1 cellular context compared by ENCODE assay signal in the genomic region with DNA sequence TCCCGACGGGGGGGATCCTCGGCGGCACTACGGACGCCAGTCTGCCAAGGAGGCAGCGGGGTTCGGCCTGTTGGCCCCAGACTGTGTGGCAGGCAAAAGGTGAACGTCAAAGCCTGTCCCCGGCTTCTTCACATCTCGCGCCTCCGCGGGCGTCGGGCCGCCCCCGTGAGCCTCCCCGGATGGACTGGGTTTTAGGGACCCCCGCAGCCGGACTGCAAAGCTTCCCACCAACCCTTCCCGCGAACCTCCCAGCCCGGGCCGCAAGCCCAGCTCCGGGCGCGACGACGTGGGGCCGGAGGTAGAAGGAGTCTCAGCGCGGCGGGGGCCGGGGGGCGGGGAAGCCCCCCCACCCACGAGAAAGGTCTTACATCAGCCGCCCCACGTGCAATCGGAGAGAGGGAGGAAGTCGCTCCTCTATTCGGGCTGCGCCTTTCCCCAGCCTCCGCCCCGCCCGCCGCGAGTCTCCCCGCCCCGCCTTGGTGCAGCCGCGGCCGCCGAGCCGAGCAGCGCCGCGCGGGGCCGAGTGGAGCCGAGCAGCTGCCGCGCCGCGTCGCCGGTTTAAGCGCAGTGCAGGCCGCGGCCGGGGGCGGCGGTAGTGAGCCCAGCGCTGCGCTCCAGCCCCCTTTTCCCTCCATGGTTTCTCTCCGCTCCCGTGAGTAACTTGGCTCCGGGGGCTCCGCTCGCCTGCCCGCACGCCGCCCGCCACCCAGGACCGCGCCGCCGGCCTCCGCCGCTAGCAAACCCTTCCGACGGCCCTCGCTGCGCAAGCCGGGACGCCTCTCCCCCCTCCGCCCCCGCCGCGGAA.
TF ChIP-seq lines count a peak whose summit lies in the region.

A gene (plus strand): TSS at position 623 of the 805 bp plus-strand sequence. CDS start 215 bp downstream, outside the sequence.

TF ChIP-seq in K562, 482 proteins besides CTCF, POLR2A, EP300 and RAD21 (continued from another document and continues in another):
- TF ChIP-seq, protein P1, sequence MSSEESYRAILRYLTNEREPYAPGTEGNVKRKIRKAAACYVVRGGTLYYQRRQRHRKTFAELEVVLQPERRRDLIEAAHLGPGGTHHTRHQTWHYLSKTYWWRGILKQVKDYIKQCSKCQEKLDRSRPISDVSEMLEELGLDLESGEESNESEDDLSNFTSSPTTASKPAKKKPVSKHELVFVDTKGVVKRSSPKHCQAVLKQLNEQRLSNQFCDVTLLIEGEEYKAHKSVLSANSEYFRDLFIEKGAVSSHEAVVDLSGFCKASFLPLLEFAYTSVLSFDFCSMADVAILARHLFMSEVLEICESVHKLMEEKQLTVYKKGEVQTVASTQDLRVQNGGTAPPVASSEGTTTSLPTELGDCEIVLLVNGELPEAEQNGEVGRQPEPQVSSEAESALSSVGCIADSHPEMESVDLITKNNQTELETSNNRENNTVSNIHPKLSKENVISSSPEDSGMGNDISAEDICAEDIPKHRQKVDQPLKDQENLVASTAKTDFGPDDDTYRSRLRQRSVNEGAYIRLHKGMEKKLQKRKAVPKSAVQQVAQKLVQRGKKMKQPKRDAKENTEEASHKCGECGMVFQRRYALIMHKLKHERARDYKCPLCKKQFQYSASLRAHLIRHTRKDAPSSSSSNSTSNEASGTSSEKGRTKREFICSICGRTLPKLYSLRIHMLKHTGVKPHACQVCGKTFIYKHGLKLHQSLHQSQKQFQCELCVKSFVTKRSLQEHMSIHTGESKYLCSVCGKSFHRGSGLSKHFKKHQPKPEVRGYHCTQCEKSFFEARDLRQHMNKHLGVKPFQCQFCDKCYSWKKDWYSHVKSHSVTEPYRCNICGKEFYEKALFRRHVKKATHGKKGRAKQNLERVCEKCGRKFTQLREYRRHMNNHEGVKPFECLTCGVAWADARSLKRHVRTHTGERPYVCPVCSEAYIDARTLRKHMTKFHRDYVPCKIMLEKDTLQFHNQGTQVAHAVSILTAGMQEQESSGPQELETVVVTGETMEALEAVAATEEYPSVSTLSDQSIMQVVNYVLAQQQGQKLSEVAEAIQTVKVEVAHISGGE (CRISPR knock-in tag; IDR thresholded peaks at IDR 0.05) = peak in 1 of 3 experiments; percentile 62; a peak in 2 of 6 replicates
- no peak for TF ChIP-seq PTBP1 (IDR thresholded peaks at IDR 0.05; ENCODE audit: low read depth, low read length)
- TF ChIP-seq FOXM1 (IDR thresholded peaks at IDR 0.05; ENCODE audit: low read depth) = peak; percentile 73
- peak; percentile 92 for TF ChIP-seq FOXM1 (CRISPR knock-in tag; IDR thresholded peaks at IDR 0.05; ENCODE audit: low read depth)
- TF ChIP-seq JUND (IDR thresholded peaks at IDR 0.05; ENCODE audit: borderline replicate concordance, low read depth, low read length) = peak; percentile 75
- peak; percentile 26; the same call in 1 of the 3 replicates for TF ChIP-seq JUND (tag; IDR thresholded peaks at IDR 0.05; ENCODE audit: borderline replicate concordance, low read depth, low read length)
- TF ChIP-seq ZC3H11A (IDR thresholded peaks at IDR 0.05; ENCODE audit: low read depth, low read length) = no peak
- TF ChIP-seq, protein P2, sequence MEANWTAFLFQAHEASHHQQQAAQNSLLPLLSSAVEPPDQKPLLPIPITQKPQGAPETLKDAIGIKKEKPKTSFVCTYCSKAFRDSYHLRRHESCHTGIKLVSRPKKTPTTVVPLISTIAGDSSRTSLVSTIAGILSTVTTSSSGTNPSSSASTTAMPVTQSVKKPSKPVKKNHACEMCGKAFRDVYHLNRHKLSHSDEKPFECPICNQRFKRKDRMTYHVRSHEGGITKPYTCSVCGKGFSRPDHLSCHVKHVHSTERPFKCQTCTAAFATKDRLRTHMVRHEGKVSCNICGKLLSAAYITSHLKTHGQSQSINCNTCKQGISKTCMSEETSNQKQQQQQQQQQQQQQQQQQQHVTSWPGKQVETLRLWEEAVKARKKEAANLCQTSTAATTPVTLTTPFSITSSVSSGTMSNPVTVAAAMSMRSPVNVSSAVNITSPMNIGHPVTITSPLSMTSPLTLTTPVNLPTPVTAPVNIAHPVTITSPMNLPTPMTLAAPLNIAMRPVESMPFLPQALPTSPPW (CRISPR knock-in tag; IDR thresholded peaks at IDR 0.05) = no peak
- no peak for TF ChIP-seq ZBTB8A (IDR thresholded peaks at IDR 0.05; ENCODE audit: partially characterized antibody)
- no peak for TF ChIP-seq ZNF253 (CRISPR knock-in tag; conservative IDR thresholded peaks at IDR 0.05)
- TF ChIP-seq MTA1 (IDR thresholded peaks at IDR 0.05; ENCODE audit: borderline replicate concordance) = peak; percentile 58; the same call in 1 of the 2 replicates
- TF ChIP-seq, protein P3, sequence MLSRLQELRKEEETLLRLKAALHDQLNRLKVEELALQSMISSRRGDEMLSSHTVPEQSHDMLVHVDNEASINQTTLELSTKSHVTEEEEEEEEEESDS (CRISPR knock-in tag; IDR thresholded peaks at IDR 0.05) = no peak
- TF ChIP-seq EHMT2 (IDR thresholded peaks at IDR 0.05) = no peak
- TF ChIP-seq HDAC1 (IDR thresholded peaks at IDR 0.05) = peak in 1 of 2 experiments; percentile 78; a peak in 2 of 4 replicates
- TF ChIP-seq MCM2 (IDR thresholded peaks at IDR 0.05; ENCODE audit: low read depth) = no peak
- TF ChIP-seq ARHGAP35 (IDR thresholded peaks at IDR 0.05; ENCODE audit: partially characterized antibody) = no peak
- TF ChIP-seq PCBP2 (IDR thresholded peaks at IDR 0.05; ENCODE audit: low read depth, low read length, poor library complexity, severe bottlenecking) = no peak
- peak; percentile 81 for TF ChIP-seq TAF9B (IDR thresholded peaks at IDR 0.05; ENCODE audit: partially characterized antibody)
- no peak for TF ChIP-seq ZNF3 (CRISPR knock-in tag; IDR thresholded peaks at IDR 0.05)
- peak; percentile 32 for TF ChIP-seq SMAD1 (IDR thresholded peaks at IDR 0.05; ENCODE audit: low read depth, low read length, partially characterized antibody)
- no peak for TF ChIP-seq SRSF9 (IDR thresholded peaks at IDR 0.05; ENCODE audit: borderline replicate concordance, low read depth, low read length)
- no peak for TF ChIP-seq NCOA2 (IDR thresholded peaks at IDR 0.05; ENCODE audit: partially characterized antibody in 2 of 2)
- 0 out of 2 replicates have a peak, but pooled peaks have one; percentile 27 for TF ChIP-seq ZNF134 (CRISPR knock-in tag; conservative IDR thresholded peaks at IDR 0.05)
- no peak; the same call in none of the 2 replicates for TF ChIP-seq ZNF263 (CRISPR knock-in tag; IDR thresholded peaks at IDR 0.05; ENCODE audit: borderline replicate concordance)
- TF ChIP-seq HEY1 (CRISPR knock-in tag; IDR thresholded peaks at IDR 0.05; ENCODE audit: borderline replicate concordance) = no peak
- TF ChIP-seq HNRNPLL (IDR thresholded peaks at IDR 0.05; ENCODE audit: low read depth, low read length, poor library complexity, severe bottlenecking) = peak; percentile 2
- TF ChIP-seq ZNF717 (CRISPR knock-in tag; IDR thresholded peaks at IDR 0.05) = peak; percentile 75; the same call in 1 of the 2 replicates
- peak; percentile 64 for TF ChIP-seq FOSL1 (tag; conservative IDR thresholded peaks at IDR 0.05)
- no peak for TF ChIP-seq ZNF699 (CRISPR knock-in tag; IDR thresholded peaks at IDR 0.05; ENCODE audit: insufficient replicate concordance)
- TF ChIP-seq ZNF77 (CRISPR knock-in tag; IDR thresholded peaks at IDR 0.05) = no peak
- TF ChIP-seq HDAC6 (IDR thresholded peaks at IDR 0.05; ENCODE audit: low read depth, low read length) = no peak
- no peak for TF ChIP-seq FIP1L1 (IDR thresholded peaks at IDR 0.05; ENCODE audit: low read depth, low read length, poor library complexity, severe bottlenecking)
- TF ChIP-seq TBL1XR1 (IDR thresholded peaks at IDR 0.05; ENCODE audit: low read length in 2 of 2) = peak; percentile 15 to 59; a peak in 1 of 4 replicates
- no peak for TF ChIP-seq GTF2A2 (tag; IDR thresholded peaks at IDR 0.05)
- peak; percentile 87; the same call in 1 of the 2 replicates for TF ChIP-seq SMAD4 (CRISPR knock-in tag; conservative IDR thresholded peaks at IDR 0.05)
- TF ChIP-seq SMARCE1 (IDR thresholded peaks at IDR 0.05) = no peak
- TF ChIP-seq NELFE (IDR thresholded peaks at IDR 0.05; ENCODE audit: insufficient read depth, insufficient read length) = no peak
- no peak for TF ChIP-seq ZNF140 (CRISPR knock-in tag; IDR thresholded peaks at IDR 0.05)
- TF ChIP-seq DACH1 (IDR thresholded peaks at IDR 0.05; ENCODE audit: partially characterized antibody) = no peak
- TF ChIP-seq, protein P4, sequence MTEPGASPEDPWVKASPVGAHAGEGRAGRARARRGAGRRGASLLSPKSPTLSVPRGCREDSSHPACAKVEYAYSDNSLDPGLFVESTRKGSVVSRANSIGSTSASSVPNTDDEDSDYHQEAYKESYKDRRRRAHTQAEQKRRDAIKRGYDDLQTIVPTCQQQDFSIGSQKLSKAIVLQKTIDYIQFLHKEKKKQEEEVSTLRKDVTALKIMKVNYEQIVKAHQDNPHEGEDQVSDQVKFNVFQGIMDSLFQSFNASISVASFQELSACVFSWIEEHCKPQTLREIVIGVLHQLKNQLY (CRISPR knock-in tag; conservative IDR thresholded peaks at IDR 0.05) = no peak
- TF ChIP-seq, protein P5, sequence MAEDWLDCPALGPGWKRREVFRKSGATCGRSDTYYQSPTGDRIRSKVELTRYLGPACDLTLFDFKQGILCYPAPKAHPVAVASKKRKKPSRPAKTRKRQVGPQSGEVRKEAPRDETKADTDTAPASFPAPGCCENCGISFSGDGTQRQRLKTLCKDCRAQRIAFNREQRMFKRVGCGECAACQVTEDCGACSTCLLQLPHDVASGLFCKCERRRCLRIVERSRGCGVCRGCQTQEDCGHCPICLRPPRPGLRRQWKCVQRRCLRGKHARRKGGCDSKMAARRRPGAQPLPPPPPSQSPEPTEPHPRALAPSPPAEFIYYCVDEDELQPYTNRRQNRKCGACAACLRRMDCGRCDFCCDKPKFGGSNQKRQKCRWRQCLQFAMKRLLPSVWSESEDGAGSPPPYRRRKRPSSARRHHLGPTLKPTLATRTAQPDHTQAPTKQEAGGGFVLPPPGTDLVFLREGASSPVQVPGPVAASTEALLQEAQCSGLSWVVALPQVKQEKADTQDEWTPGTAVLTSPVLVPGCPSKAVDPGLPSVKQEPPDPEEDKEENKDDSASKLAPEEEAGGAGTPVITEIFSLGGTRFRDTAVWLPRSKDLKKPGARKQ (CRISPR knock-in tag; IDR thresholded peaks at IDR 0.05) = no peak
- TF ChIP-seq RFX1 (IDR thresholded peaks at IDR 0.05) = no peak
- no peak for TF ChIP-seq RFX5 (IDR thresholded peaks at IDR 0.05; ENCODE audit: low read depth, low read length)
- TF ChIP-seq FOS (IDR thresholded peaks at IDR 0.05; ENCODE audit: extremely low read depth, insufficient read length) = no peak
- TF ChIP-seq PYGO2 (tag; IDR thresholded peaks at IDR 0.05) = no peak
- peak; percentile 24 for TF ChIP-seq HDAC3 (IDR thresholded peaks at IDR 0.05; ENCODE audit: borderline replicate concordance, partially characterized antibody)
- TF ChIP-seq, protein P6, sequence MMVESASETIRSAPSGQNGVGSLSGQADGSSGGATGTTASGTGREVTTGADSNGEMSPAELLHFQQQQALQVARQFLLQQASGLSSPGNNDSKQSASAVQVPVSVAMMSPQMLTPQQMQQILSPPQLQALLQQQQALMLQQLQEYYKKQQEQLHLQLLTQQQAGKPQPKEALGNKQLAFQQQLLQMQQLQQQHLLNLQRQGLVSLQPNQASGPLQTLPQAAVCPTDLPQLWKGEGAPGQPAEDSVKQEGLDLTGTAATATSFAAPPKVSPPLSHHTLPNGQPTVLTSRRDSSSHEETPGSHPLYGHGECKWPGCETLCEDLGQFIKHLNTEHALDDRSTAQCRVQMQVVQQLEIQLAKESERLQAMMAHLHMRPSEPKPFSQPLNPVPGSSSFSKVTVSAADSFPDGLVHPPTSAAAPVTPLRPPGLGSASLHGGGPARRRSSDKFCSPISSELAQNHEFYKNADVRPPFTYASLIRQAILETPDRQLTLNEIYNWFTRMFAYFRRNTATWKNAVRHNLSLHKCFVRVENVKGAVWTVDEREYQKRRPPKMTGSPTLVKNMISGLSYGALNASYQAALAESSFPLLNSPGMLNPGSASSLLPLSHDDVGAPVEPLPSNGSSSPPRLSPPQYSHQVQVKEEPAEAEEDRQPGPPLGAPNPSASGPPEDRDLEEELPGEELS (CRISPR knock-in tag; IDR thresholded peaks at IDR 0.05; ENCODE audit: borderline replicate concordance) = no peak
- no peak for TF ChIP-seq RBM17 (IDR thresholded peaks at IDR 0.05; ENCODE audit: borderline replicate concordance, low read depth, low read length)
- no peak for TF ChIP-seq CSDE1 (IDR thresholded peaks at IDR 0.05)
- no peak for TF ChIP-seq KDM2B (CRISPR knock-in tag; IDR thresholded peaks at IDR 0.05)
- TF ChIP-seq TEAD2 (tag; IDR thresholded peaks at IDR 0.05) = no peak
- TF ChIP-seq YY1 (IDR thresholded peaks at IDR 0.05; ENCODE audit: borderline replicate concordance in 1 of 3, control insufficient read depth in 1 of 3, extremely low read depth in 1 of 3, insufficient read depth in 3 of 3, insufficient read length in 1 of 3, insufficient replicate concordance in 2 of 3, low read depth in 1 of 3, low read length in 2 of 3) = peak in 2 of 3 experiments; percentile 78 to 89
- no peak for TF ChIP-seq ZNF507 (tag; conservative IDR thresholded peaks at IDR 0.05)
- TF ChIP-seq SRF (CRISPR knock-in tag; IDR thresholded peaks at IDR 0.05) = no peak
- TF ChIP-seq HNRNPUL1 (IDR thresholded peaks at IDR 0.05; ENCODE audit: low read length) = no peak
- TF ChIP-seq NONO (IDR thresholded peaks at IDR 0.05; ENCODE audit: low read depth in 2 of 2, low read length in 1 of 2) = peak in 1 of 2 experiments; percentile 58; a peak in 1 of 4 replicates
- TF ChIP-seq, protein P7, sequence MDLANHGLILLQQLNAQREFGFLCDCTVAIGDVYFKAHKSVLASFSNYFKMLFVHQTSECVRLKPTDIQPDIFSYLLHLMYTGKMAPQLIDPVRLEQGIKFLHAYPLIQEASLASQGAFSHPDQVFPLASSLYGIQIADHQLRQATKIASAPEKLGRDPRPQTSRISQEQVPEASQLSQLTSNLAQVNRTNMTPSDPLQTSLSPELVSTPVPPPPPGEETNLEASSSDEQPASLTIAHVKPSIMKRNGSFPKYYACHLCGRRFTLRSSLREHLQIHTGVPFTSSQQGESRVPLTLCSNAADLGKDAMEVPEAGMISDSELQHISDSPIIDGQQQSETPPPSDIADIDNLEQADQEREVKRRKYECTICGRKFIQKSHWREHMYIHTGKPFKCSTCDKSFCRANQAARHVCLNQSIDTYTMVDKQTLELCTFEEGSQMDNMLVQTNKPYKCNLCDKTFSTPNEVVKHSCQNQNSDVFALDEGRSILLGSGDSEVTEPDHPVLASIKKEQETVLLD (IDR thresholded peaks at IDR 0.05) = peak; percentile 67; the same call in 1 of the 2 replicates
- no peak for TF ChIP-seq ILK (tag; IDR thresholded peaks at IDR 0.05; ENCODE audit: borderline replicate concordance, low read depth)
- TF ChIP-seq, protein P8, sequence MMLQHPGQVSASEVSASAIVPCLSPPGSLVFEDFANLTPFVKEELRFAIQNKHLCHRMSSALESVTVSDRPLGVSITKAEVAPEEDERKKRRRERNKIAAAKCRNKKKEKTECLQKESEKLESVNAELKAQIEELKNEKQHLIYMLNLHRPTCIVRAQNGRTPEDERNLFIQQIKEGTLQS (IDR thresholded peaks at IDR 0.05) = peak; percentile 86
- TF ChIP-seq, protein P8 (CRISPR knock-in tag; conservative IDR thresholded peaks at IDR 0.05) = peak; percentile 89
- TF ChIP-seq FOXA1 (IDR thresholded peaks at IDR 0.05; ENCODE audit: borderline replicate concordance) = no peak
- no peak for TF ChIP-seq DPF2 (IDR thresholded peaks at IDR 0.05)
